Comparison of ENCODE assay signal across 1 cellular context in the genomic region with DNA sequence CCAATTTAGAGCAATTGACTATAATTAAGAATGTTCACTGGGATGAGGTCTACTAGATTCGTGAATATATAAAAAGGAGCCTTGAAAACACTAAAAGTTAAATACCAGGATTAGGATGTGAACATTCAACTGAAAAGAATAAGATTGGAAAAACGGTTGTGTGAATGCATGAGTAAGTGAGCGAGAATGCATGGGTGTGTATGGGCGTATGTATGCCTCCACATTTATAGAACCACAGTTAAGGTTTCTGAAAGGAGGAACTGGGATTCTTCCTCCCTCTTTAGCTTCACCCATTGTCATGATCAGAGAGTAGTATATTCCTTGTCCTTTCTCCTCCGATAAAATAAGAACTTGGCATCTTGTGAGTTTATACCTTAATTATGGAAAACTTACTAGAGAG.
TF ChIP-seq lines count a peak whose summit lies in the region.

No MANE protein-coding gene starts in this region.

TF ChIP-seq in HCT116, 20 proteins besides CTCF, POLR2A, EP300 and RAD21 (continued from another document):
- TF ChIP-seq, protein P1, sequence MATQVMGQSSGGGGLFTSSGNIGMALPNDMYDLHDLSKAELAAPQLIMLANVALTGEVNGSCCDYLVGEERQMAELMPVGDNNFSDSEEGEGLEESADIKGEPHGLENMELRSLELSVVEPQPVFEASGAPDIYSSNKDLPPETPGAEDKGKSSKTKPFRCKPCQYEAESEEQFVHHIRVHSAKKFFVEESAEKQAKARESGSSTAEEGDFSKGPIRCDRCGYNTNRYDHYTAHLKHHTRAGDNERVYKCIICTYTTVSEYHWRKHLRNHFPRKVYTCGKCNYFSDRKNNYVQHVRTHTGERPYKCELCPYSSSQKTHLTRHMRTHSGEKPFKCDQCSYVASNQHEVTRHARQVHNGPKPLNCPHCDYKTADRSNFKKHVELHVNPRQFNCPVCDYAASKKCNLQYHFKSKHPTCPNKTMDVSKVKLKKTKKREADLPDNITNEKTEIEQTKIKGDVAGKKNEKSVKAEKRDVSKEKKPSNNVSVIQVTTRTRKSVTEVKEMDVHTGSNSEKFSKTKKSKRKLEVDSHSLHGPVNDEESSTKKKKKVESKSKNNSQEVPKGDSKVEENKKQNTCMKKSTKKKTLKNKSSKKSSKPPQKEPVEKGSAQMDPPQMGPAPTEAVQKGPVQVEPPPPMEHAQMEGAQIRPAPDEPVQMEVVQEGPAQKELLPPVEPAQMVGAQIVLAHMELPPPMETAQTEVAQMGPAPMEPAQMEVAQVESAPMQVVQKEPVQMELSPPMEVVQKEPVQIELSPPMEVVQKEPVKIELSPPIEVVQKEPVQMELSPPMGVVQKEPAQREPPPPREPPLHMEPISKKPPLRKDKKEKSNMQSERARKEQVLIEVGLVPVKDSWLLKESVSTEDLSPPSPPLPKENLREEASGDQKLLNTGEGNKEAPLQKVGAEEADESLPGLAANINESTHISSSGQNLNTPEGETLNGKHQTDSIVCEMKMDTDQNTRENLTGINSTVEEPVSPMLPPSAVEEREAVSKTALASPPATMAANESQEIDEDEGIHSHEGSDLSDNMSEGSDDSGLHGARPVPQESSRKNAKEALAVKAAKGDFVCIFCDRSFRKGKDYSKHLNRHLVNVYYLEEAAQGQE (IDR thresholded peaks at IDR 0.05; ENCODE audit: low read depth): no peak
TF ChIP-seq in HCT116: peak in this region for 0.
